ENCODE assay signal across 18 cellular contexts in the genomic region with DNA sequence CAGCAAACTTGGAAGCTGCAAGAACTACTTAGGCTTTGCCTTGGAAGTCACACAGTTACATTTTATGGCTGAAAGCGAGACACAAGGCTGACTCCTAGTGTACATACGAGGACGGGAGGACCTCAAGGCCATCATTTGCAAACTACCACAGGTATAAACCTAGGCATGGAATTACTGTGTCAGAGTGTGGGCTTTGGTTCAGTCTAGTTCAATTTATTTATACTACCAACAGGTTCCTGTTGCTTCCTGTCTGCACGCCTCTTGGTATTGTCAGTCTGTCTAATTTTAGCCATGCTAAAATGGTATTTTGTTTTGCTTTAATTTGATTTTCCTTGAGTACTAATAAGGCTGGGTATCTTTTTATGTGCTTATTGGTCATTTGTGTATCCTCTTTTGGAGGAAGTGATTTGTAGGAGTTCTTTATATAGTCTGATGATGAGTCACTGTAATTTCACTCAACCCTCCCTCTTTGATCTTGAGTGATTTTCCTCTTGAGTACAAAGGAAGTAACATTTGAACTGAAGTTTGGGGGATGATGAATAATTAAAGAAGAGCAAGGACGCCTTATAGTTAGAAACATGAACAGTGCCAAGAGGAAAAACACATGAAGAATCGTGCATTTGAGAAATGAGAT. TPM values are rescaled to one million over a fixed set of nuclear protein-coding genes. Genes with fewer than 3 reads are reported as not detected.
A peak's percentile ranks its signal among the peaks of the same experiment; 100 is the strongest.
DNase-seq lines count a peak whose midpoint lies in the region; ATAC-seq and TF ChIP-seq lines count a peak whose summit lies in the region.
"Had no signal": no experiment of that assay in that cellular context is flagged by ENCODE, and none has a peak within 500 bp of the region (broad histone marks: within the 10 kb centered on the region; RNA-seq: fewer than 3 reads in every experiment).

No MANE protein-coding gene starts in this region.

- H3K36me3 Mint-ChIP-seq in activated naive CD8-positive, alpha-beta T cell treated with anti-CD3 and anti-CD28 coated beads, Interleukin-2, amount 50 U/mL, for 24 hours (ENCODE audit: low read depth) = no peaks in the 10 kb centered on the region

- H3K4me1 ChIP-seq in BLaER1 (peaks cover 18% of the 10 kb centered on the region), osteoblast (ENCODE audit: insufficient read depth, low read length) (no peaks in the 10 kb centered on the region)
- H3K4me1 ChIP-seq: Caco-2, SJCRH30 had no signal

- no peaks in the 10 kb centered on the region for H3K27me3 ChIP-seq in BLaER1
- H3K27me3 ChIP-seq in osteoblast (ENCODE audit: insufficient read depth, low read length) = peaks cover 6% of the 10 kb centered on the region
- H3K27me3 ChIP-seq: SJCRH30 had no signal

- peak overlapping the region; percentile 69 for H3K4me2 ChIP-seq in BLaER1
- no peak overlapping the region for H3K4me2 ChIP-seq in osteoblast (ENCODE audit: insufficient read depth, low read length)

- H3K27ac Mint-ChIP-seq in activated naive CD8-positive, alpha-beta T cell treated with anti-CD3 and anti-CD28 coated beads, Interleukin-2, amount 50 U/mL, for 24 hours = no peak overlapping the region
- H3K27ac Mint-ChIP-seq: H9 had no signal

- H4K20me1 ChIP-seq in BLaER1 (no peaks in the 10 kb centered on the region), osteoblast (ENCODE audit: insufficient read depth, low read length) (no peaks in the 10 kb centered on the region)

- H3K4me3 Mint-ChIP-seq in activated naive CD8-positive, alpha-beta T cell treated with anti-CD3 and anti-CD28 coated beads, Interleukin-2, amount 50 U/mL, for 24 hours = no peak overlapping the region
- H3K4me3 Mint-ChIP-seq: H9 had no signal

- H2AFZ ChIP-seq in osteoblast (ENCODE audit: low read length) = no peak overlapping the region

- peaks cover 10% of the 10 kb centered on the region for H3K4me1 Mint-ChIP-seq in activated naive CD8-positive, alpha-beta T cell treated with anti-CD3 and anti-CD28 coated beads, Interleukin-2, amount 50 U/mL, for 24 hours
- H3K4me1 Mint-ChIP-seq: H9 had no signal

- H3K27ac ChIP-seq in BLaER1 (no peak overlapping the region), osteoblast (ENCODE audit: low read depth, low read length) (no peak overlapping the region)
- H3K27ac ChIP-seq: C4-2B, SJCRH30 had no signal

- DNase-seq in A172 (ENCODE audit: low spot score) (peak; percentile 27), LHCN-M2 (ENCODE audit: low read depth) (peak; percentile 9), osteoblast (ENCODE audit: insufficient read length, low spot score, missing footprints) (no peak), DMS79 treated with DMSO at 0.1 percent for 48 hours (lab: John Stamatoyannopoulos, UW) (no peak), NCI-H748 treated with DMSO at 0.1 percent for 48 hours (lab: John Stamatoyannopoulos, UW) (no peak), NCI-H187 treated with DMSO at 0.1 percent for 48 hours (lab: John Stamatoyannopoulos, UW) (no peak)
- no peak for DNase-seq in activated naive CD8-positive, alpha-beta T cell treated with anti-CD3 and anti-CD28 coated beads, Interleukin-2, amount 50 U/mL, for 24 hours
- DNase-seq: Caco-2, H9, NCI-H1048, NCI-H146, NCI-H774, RPMI8226, SJCRH30 had no signal

- H3K9ac ChIP-seq in BLaER1 = no peak overlapping the region

- H3K4me3 ChIP-seq in BLaER1 (no peak overlapping the region), osteoblast (ENCODE audit: insufficient read depth, low read length) (no peak overlapping the region)
- H3K4me3 ChIP-seq: K562, SJCRH30 had no signal

- H3K9me3 Mint-ChIP-seq in activated naive CD8-positive, alpha-beta T cell treated with anti-CD3 and anti-CD28 coated beads, Interleukin-2, amount 50 U/mL, for 24 hours = no peaks in the 10 kb centered on the region
- H3K9me3 Mint-ChIP-seq: H9 had no signal

- ATAC-seq in activated naive CD8-positive, alpha-beta T cell treated with anti-CD3 and anti-CD28 coated beads, Interleukin-2, amount 50 U/mL, for 24 hours = peak; percentile 75
- ATAC-seq: K562 had no signal

- TF ChIP-seq CTCF in osteoblast (IDR thresholded peaks at IDR 0.05; ENCODE audit: extremely low read depth, low read depth, low read length) = no peak

- peaks cover 16% of the 10 kb centered on the region for H3K27me3 Mint-ChIP-seq in activated naive CD8-positive, alpha-beta T cell treated with anti-CD3 and anti-CD28 coated beads, Interleukin-2, amount 50 U/mL, for 24 hours

- H3K36me3 ChIP-seq in BLaER1 = no peaks in the 10 kb centered on the region
- H3K36me3 ChIP-seq in osteoblast (ENCODE audit: insufficient read depth, low read length) = no peaks in the 10 kb centered on the region
- H3K36me3 ChIP-seq: SJCRH30 had no signal

- no peaks in the 10 kb centered on the region for H3K9me3 ChIP-seq in BLaER1
- H3K9me3 ChIP-seq in osteoblast (ENCODE audit: low read depth, low read length) = no peaks in the 10 kb centered on the region
- H3K9me3 ChIP-seq: Caco-2, SJCRH30 had no signal

- no peaks in the 10 kb centered on the region for H3K79me2 ChIP-seq in osteoblast (ENCODE audit: insufficient read depth, low read length)

RNA-seq across cellular contexts. Expression of gene ANKRD34C, which starts 8.2 kb away (rescaled TPM):
- total RNA-seq in A172 (2014; rRNA removed; shearing (Covaris generic)) = not detected in 2 replicates
- not detected in 2 replicates for total RNA-seq in LHCN-M2 (2014; rRNA removed)
- not detected for polyA plus RNA-seq in LHCN-M2 (2012)
- not detected in 2 replicates for total RNA-seq in osteoblast
- total RNA-seq: Caco-2, H9, K562, M059J, SJCRH30 had no signal

RNA-seq across cellular contexts. Expression of gene TMED3, which starts 20.2 kb away (rescaled TPM):
- 108 and 115 TPM in 2 replicates for total RNA-seq in A172 (2014; rRNA removed; shearing (Covaris generic))
- total RNA-seq in LHCN-M2 (2014; rRNA removed) (126 and 163 TPM in 2 replicates), osteoblast (154 and 161 TPM in 2 replicates)
- 122 TPM for polyA plus RNA-seq in LHCN-M2 (2012)

Comparison
In these comparisons a context has a peak if more than half of its experiments do, and no peak if none do; other contexts are left out.
1. DNase-seq: peak in A172 (single experiment) and LHCN-M2 (single experiment); none in activated naive CD8-positive, alpha-beta T cell treated with anti-CD3 and anti-CD28 coated beads, Interleukin-2, amount 50 U/mL, for 24 hours (single experiment), osteoblast (single experiment), DMS79 treated with DMSO at 0.1 percent for 48 hours (single experiment), NCI-H748 treated with DMSO at 0.1 percent for 48 hours (single experiment) and NCI-H187 treated with DMSO at 0.1 percent for 48 hours (single experiment).